Comparison of ENCODE assay signal across 1 cellular context in the genomic region with DNA sequence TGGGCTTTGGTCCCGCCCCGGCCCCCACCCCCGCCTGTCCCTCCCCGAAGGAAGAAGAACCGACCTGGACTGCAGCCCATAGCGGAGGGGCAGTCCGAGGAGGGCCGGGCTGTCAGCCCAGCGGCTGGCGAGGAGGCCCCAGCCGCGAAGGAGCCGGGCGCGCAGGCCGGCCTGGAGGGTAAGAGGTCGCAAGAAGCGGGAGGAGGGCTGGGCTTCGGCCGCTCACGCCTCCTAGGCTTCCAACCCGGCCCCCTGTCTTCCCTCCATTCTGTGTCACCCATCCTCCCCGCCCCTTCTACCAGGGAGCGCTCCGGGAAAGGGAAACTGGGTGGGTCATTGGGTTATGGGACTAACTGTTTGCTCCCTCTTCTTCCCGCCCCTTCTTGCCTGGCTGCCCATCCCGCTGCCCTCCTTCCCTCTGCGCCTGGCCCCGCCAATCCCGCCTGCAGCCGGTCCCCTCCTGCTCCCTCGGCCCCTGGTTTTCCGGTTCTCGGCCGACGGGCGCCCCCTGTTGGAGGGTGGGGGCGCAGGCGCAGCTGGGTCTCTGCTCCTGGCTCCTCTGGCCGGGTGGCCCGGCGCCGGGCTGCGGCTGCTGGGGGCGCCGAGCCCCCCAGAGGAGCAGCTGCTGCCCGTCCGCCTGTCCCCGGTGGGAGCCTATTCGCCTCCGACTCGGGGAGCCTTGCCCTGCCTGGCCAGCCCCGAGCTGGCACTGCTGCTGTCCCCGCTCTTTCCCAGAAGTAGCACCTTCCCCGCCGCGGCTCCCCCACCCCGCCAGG.
TF ChIP-seq lines count a peak whose summit lies in the region.

No MANE protein-coding gene starts in this region.

TF ChIP-seq in K562, 482 proteins besides CTCF, POLR2A, EP300 and RAD21 (continues in another document):
- TF ChIP-seq SAFB (IDR thresholded peaks at IDR 0.05; ENCODE audit: borderline replicate concordance, low read depth, low read length) (no peak), YBX1 (IDR thresholded peaks at IDR 0.05) (no peak), SAFB2 (IDR thresholded peaks at IDR 0.05; ENCODE audit: borderline replicate concordance, low read depth, low read length, severe bottlenecking) (no peak), ZNF217 (CRISPR knock-in tag; IDR thresholded peaks at IDR 0.05) (no peak), ZNF699 (CRISPR knock-in tag; IDR thresholded peaks at IDR 0.05; ENCODE audit: insufficient replicate concordance) (no peak), ZEB2 (IDR thresholded peaks at IDR 0.05) (no peak), CREB1 (IDR thresholded peaks at IDR 0.05) (no peak), CREB1 (CRISPR knock-in tag; IDR thresholded peaks at IDR 0.05) (no peak; the same call in 1 of the 2 replicates), TSC22D4 (tag; IDR thresholded peaks at IDR 0.05) (no peak), E2F3 (CRISPR knock-in tag; IDR thresholded peaks at IDR 0.05) (0 out of 2 replicates have a peak, but pooled peaks have one; percentile 23), STAT5A (IDR thresholded peaks at IDR 0.05; ENCODE audit: borderline replicate concordance, low read length) (no peak), ZSCAN32 (CRISPR knock-in tag; IDR thresholded peaks at IDR 0.05) (no peak), ZBTB7A (IDR thresholded peaks at IDR 0.05; ENCODE audit: borderline replicate concordance, control insufficient read depth, low read depth, low read length) (peak; percentile 78; the same call in 1 of the 2 replicates), EHMT2 (IDR thresholded peaks at IDR 0.05) (no peak), NR4A1 (CRISPR knock-in tag; IDR thresholded peaks at IDR 0.05) (no peak), NR4A1 (tag; IDR thresholded peaks at IDR 0.05) (no peak), SRSF9 (IDR thresholded peaks at IDR 0.05; ENCODE audit: borderline replicate concordance, low read depth, low read length) (no peak), ZNF316 (IDR thresholded peaks at IDR 0.05) (no peak), NELFE (IDR thresholded peaks at IDR 0.05; ENCODE audit: insufficient read depth, insufficient read length) (no peak), ETV5 (CRISPR knock-in tag; IDR thresholded peaks at IDR 0.05; ENCODE audit: low read depth) (no peak), NFXL1 (CRISPR knock-in tag; IDR thresholded peaks at IDR 0.05) (no peak), KLF13 (tag; IDR thresholded peaks at IDR 0.05; ENCODE audit: borderline replicate concordance, low read depth) (0 out of 2 replicates have a peak, but pooled peaks have one; percentile 37), SREBF2 (CRISPR knock-in tag; IDR thresholded peaks at IDR 0.05) (no peak), HMGN3 (IDR thresholded peaks at IDR 0.05; ENCODE audit: borderline replicate concordance, extremely low read depth, insufficient read length, low read depth, low read length) (peak; percentile 87), ATF1 (CRISPR knock-in tag; IDR thresholded peaks at IDR 0.05) (no peak), ATF1 (tag; IDR thresholded peaks at IDR 0.05) (no peak; the same call in 1 of the 2 replicates), CC2D1A (IDR thresholded peaks at IDR 0.05) (no peak), ZNF134 (CRISPR knock-in tag; conservative IDR thresholded peaks at IDR 0.05) (no peak), ZNF197 (CRISPR knock-in tag; IDR thresholded peaks at IDR 0.05; ENCODE audit: low read depth) (no peak), MED1 (CRISPR knock-in tag; IDR thresholded peaks at IDR 0.05; ENCODE audit: borderline replicate concordance) (no peak), HDAC6 (IDR thresholded peaks at IDR 0.05; ENCODE audit: low read depth, low read length) (no peak), ZNF121 (CRISPR knock-in tag; conservative IDR thresholded peaks at IDR 0.05) (no peak), C11orf30 (IDR thresholded peaks at IDR 0.05; ENCODE audit: low read depth) (no peak), ZNF384 (IDR thresholded peaks at IDR 0.05; ENCODE audit: low read depth, low read length) (no peak), PHB (CRISPR knock-in tag; IDR thresholded peaks at IDR 0.05) (no peak), SIN3A (IDR thresholded peaks at IDR 0.05; ENCODE audit: borderline replicate concordance in 2 of 2, control insufficient read depth in 1 of 2, low read depth in 2 of 2, low read length in 2 of 2) (peak in 1 of 2 experiments; percentile 43; a peak in 1 of 4 replicates), NFIC (IDR thresholded peaks at IDR 0.05) (0 out of 2 replicates have a peak, but pooled peaks have one; percentile 19), RHOXF2B (CRISPR knock-in tag; conservative IDR thresholded peaks at IDR 0.05) (no peak), ERF (CRISPR knock-in tag; IDR thresholded peaks at IDR 0.05) (0 out of 2 replicates have a peak, but pooled peaks have one; percentile 2), SMARCE1 (IDR thresholded peaks at IDR 0.05) (no peak), ZNF408 (CRISPR knock-in tag; IDR thresholded peaks at IDR 0.05; ENCODE audit: low read depth) (no peak), FOXA1 (IDR thresholded peaks at IDR 0.05; ENCODE audit: borderline replicate concordance) (no peak), MAFG (tag; conservative IDR thresholded peaks at IDR 0.05) (no peak), POLR2B (IDR thresholded peaks at IDR 0.05; ENCODE audit: low read depth, partially characterized antibody) (no peak)
- TF ChIP-seq, protein P1, sequence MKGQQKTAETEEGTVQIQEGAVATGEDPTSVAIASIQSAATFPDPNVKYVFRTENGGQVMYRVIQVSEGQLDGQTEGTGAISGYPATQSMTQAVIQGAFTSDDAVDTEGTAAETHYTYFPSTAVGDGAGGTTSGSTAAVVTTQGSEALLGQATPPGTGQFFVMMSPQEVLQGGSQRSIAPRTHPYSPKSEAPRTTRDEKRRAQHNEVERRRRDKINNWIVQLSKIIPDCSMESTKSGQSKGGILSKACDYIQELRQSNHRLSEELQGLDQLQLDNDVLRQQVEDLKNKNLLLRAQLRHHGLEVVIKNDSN (CRISPR knock-in tag; IDR thresholded peaks at IDR 0.05): no peak; the same call in 1 of the 2 replicates
- TF ChIP-seq, protein P2, sequence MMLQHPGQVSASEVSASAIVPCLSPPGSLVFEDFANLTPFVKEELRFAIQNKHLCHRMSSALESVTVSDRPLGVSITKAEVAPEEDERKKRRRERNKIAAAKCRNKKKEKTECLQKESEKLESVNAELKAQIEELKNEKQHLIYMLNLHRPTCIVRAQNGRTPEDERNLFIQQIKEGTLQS (IDR thresholded peaks at IDR 0.05): no peak
- TF ChIP-seq, protein P2 (CRISPR knock-in tag; conservative IDR thresholded peaks at IDR 0.05): peak; percentile 62; the same call in 1 of the 2 replicates
- TF ChIP-seq, protein P3, sequence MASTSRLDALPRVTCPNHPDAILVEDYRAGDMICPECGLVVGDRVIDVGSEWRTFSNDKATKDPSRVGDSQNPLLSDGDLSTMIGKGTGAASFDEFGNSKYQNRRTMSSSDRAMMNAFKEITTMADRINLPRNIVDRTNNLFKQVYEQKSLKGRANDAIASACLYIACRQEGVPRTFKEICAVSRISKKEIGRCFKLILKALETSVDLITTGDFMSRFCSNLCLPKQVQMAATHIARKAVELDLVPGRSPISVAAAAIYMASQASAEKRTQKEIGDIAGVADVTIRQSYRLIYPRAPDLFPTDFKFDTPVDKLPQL (IDR thresholded peaks at IDR 0.05; ENCODE audit: extremely low read depth, insufficient read length): no peak
- TF ChIP-seq, protein P4, sequence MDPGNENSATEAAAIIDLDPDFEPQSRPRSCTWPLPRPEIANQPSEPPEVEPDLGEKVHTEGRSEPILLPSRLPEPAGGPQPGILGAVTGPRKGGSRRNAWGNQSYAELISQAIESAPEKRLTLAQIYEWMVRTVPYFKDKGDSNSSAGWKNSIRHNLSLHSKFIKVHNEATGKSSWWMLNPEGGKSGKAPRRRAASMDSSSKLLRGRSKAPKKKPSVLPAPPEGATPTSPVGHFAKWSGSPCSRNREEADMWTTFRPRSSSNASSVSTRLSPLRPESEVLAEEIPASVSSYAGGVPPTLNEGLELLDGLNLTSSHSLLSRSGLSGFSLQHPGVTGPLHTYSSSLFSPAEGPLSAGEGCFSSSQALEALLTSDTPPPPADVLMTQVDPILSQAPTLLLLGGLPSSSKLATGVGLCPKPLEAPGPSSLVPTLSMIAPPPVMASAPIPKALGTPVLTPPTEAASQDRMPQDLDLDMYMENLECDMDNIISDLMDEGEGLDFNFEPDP (CRISPR knock-in tag; IDR thresholded peaks at IDR 0.05): no peak
- TF ChIP-seq, protein P5, sequence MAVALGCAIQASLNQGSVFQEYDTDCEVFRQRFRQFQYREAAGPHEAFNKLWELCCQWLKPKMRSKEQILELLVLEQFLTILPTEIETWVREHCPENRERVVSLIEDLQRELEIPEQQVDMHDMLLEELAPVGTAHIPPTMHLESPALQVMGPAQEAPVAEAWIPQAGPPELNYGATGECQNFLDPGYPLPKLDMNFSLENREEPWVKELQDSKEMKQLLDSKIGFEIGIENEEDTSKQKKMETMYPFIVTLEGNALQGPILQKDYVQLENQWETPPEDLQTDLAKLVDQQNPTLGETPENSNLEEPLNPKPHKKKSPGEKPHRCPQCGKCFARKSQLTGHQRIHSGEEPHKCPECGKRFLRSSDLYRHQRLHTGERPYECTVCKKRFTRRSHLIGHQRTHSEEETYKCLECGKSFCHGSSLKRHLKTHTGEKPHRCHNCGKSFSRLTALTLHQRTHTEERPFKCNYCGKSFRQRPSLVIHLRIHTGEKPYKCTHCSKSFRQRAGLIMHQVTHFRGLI (CRISPR knock-in tag; IDR thresholded peaks at IDR 0.05): no peak
- TF ChIP-seq, protein P6, sequence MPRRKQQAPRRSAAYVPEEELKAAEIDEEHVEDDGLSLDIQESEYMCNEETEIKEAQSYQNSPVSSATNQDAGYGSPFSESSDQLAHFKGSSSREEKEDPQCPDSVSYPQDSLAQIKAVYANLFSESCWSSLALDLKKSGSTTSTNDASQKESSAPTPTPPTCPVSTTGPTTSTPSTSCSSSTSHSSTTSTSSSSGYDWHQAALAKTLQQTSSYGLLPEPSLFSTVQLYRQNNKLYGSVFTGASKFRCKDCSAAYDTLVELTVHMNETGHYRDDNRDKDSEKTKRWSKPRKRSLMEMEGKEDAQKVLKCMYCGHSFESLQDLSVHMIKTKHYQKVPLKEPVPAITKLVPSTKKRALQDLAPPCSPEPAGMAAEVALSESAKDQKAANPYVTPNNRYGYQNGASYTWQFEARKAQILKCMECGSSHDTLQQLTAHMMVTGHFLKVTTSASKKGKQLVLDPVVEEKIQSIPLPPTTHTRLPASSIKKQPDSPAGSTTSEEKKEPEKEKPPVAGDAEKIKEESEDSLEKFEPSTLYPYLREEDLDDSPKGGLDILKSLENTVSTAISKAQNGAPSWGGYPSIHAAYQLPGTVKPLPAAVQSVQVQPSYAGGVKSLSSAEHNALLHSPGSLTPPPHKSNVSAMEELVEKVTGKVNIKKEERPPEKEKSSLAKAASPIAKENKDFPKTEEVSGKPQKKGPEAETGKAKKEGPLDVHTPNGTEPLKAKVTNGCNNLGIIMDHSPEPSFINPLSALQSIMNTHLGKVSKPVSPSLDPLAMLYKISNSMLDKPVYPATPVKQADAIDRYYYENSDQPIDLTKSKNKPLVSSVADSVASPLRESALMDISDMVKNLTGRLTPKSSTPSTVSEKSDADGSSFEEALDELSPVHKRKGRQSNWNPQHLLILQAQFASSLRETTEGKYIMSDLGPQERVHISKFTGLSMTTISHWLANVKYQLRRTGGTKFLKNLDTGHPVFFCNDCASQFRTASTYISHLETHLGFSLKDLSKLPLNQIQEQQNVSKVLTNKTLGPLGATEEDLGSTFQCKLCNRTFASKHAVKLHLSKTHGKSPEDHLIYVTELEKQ (CRISPR knock-in tag; IDR thresholded peaks at IDR 0.05): no peak
- TF ChIP-seq, protein P7, sequence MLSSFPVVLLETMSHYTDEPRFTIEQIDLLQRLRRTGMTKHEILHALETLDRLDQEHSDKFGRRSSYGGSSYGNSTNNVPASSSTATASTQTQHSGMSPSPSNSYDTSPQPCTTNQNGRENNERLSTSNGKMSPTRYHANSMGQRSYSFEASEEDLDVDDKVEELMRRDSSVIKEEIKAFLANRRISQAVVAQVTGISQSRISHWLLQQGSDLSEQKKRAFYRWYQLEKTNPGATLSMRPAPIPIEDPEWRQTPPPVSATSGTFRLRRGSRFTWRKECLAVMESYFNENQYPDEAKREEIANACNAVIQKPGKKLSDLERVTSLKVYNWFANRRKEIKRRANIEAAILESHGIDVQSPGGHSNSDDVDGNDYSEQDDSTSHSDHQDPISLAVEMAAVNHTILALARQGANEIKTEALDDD (IDR thresholded peaks at IDR 0.05): no peak
- TF ChIP-seq, protein P8, sequence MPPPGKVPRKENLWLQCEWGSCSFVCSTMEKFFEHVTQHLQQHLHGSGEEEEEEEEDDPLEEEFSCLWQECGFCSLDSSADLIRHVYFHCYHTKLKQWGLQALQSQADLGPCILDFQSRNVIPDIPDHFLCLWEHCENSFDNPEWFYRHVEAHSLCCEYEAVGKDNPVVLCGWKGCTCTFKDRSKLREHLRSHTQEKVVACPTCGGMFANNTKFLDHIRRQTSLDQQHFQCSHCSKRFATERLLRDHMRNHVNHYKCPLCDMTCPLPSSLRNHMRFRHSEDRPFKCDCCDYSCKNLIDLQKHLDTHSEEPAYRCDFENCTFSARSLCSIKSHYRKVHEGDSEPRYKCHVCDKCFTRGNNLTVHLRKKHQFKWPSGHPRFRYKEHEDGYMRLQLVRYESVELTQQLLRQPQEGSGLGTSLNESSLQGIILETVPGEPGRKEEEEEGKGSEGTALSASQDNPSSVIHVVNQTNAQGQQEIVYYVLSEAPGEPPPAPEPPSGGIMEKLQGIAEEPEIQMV (tag; conservative IDR thresholded peaks at IDR 0.05; ENCODE audit: low read depth): no peak
- TF ChIP-seq, protein P9, sequence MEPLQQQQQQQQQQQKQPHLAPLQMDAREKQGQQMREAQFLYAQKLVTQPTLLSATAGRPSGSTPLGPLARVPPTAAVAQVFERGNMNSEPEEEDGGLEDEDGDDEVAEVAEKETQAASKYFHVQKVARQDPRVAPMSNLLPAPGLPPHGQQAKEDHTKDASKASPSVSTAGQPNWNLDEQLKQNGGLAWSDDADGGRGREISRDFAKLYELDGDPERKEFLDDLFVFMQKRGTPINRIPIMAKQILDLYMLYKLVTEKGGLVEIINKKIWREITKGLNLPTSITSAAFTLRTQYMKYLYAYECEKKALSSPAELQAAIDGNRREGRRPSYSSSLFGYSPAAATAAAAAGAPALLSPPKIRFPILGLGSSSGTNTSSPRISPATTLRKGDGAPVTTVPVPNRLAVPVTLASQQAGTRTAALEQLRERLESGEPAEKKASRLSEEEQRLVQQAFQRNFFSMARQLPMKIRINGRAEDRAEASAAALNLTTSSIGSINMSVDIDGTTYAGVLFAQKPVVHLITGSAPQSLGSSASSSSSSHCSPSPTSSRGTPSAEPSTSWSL (CRISPR knock-in tag; IDR thresholded peaks at IDR 0.05; ENCODE audit: borderline replicate concordance): no peak
- TF ChIP-seq, protein P10, sequence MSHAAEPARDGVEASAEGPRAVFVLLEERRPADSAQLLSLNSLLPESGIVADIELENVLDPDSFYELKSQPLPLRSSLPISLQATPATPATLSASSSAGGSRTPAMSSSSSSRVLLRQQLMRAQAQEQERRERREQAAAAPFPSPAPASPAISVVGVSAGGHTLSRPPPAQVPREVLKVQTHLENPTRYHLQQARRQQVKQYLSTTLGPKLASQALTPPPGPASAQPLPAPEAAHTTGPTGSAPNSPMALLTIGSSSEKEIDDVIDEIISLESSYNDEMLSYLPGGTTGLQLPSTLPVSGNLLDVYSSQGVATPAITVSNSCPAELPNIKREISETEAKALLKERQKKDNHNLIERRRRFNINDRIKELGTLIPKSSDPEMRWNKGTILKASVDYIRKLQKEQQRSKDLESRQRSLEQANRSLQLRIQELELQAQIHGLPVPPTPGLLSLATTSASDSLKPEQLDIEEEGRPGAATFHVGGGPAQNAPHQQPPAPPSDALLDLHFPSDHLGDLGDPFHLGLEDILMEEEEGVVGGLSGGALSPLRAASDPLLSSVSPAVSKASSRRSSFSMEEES (CRISPR knock-in tag; IDR thresholded peaks at IDR 0.05): no peak
